Comparison of ENCODE assay signal across 8 cellular contexts in genomic region chr4:145618912-145619638, GRCh38. TPM values are rescaled to one million over a fixed set of nuclear protein-coding genes. Genes with fewer than 3 reads are reported as not detected.
DNase-seq lines count a peak whose midpoint lies in the region; ATAC-seq lines count a peak whose summit lies in the region.

MMAA (plus strand) TSS chr4:145619385; CDS start chr4:145639140, 19,755 bp downstream.

- DNase-seq in COR-L47 (lab: John Stamatoyannopoulos, UW) (peak; percentile 93), HS-27A (ENCODE audit: low read depth) (peak; percentile 88), NOMO-1 treated with DMSO at 0.1 percent for 48 hours (lab: John Stamatoyannopoulos, UW; ENCODE audit: unreplicated experiment) (peak; percentile 87)
- DNase-seq in activated CD8-positive, alpha-beta memory T cell treated with anti-CD3 and anti-CD28 coated beads, Interleukin-2, amount 10 ng/mL, durations not matched to agents 7 days and 5 days = peak; percentile 96
- DNase-seq in stimulated activated CD8-positive, alpha-beta memory T cell treated with anti-CD3 and anti-CD28 coated beads, Interleukin-15, amount 100 ng/mL, for 4 hours (ENCODE audit: low read depth in 2 of 2) = peak; percentile 92 to 94

- H3K4me3 ChIP-seq in endocrine pancreas (ENCODE audit: control insufficient read depth, insufficient read depth, low read length) (peak within 1 kb of the TSS; percentile 89), mesodermal cell (ENCODE audit: extremely low read depth, insufficient read depth, low read length, poor library complexity, severe bottlenecking) (peak within 1 kb of the TSS; percentile 75)

- peak within 1 kb of the TSS; percentile 86 for H3K27ac ChIP-seq in mesodermal cell (ENCODE audit: low read depth, low read length, severe bottlenecking)

- peak; percentile 82 for ATAC-seq in GM19467 (IDR thresholded peaks at IDR 0.05; ENCODE audit: unreplicated experiment)
- peak; percentile 97 for ATAC-seq in activated CD8-positive, alpha-beta memory T cell treated with anti-CD3 and anti-CD28 coated beads, Interleukin-2, amount 10 ng/mL, durations not matched to agents 7 days and 5 days

- no peaks in the 10 kb centered on the region for H3K27me3 ChIP-seq in endocrine pancreas (ENCODE audit: control insufficient read depth, insufficient read depth, low read length)

- no peaks in the 10 kb centered on the region for H3K27me3 Mint-ChIP-seq in activated CD8-positive, alpha-beta memory T cell treated with anti-CD3 and anti-CD28 coated beads, Interleukin-2, amount 10 ng/mL, durations not matched to agents 7 days and 5 days

- CTCF ChIA-PET in activated CD8-positive, alpha-beta memory T cell treated with anti-CD3 and anti-CD28 coated beads, Interleukin-2, amount 10 ng/mL, durations not matched to agents 7 days and 5 days (lab: Charles Lee) = interaction anchor here (1.0 to 1.4 kb wide), 4 partner anchors 9 to 904 kb away, joined by 3 read pairs; no protein-coding TSS in a partner anchor

- H3K9ac ChIP-seq in endocrine pancreas (ENCODE audit: control insufficient read depth, insufficient read depth, low read length) = peak within 1 kb of the TSS; percentile 93

- 1% methylated on average over 32 to 33 of the region's 69 CpGs for WGBS in mesodermal cell (ENCODE audit: insufficient coverage in 2 of 2), 2 experiments

- H3K9me3 Mint-ChIP-seq in activated CD8-positive, alpha-beta memory T cell treated with anti-CD3 and anti-CD28 coated beads, Interleukin-2, amount 10 ng/mL, durations not matched to agents 7 days and 5 days (ENCODE audit: low read depth) = peaks cover 3% of the 10 kb centered on the region

- H3K36me3 ChIP-seq in endocrine pancreas (ENCODE audit: control insufficient read depth, insufficient read depth, low read length) = no peaks in the 10 kb centered on the region
- no peaks in the 10 kb centered on the region for H3K36me3 ChIP-seq in mesodermal cell (ENCODE audit: control insufficient read depth, insufficient read depth, low read length)

- H3K4me3 Mint-ChIP-seq in activated CD8-positive, alpha-beta memory T cell treated with anti-CD3 and anti-CD28 coated beads, Interleukin-2, amount 10 ng/mL, durations not matched to agents 7 days and 5 days = peak within 1 kb of the TSS; percentile 97

- peaks cover 17% of the 10 kb centered on the region for H3K36me3 Mint-ChIP-seq in activated CD8-positive, alpha-beta memory T cell treated with anti-CD3 and anti-CD28 coated beads, Interleukin-2, amount 10 ng/mL, durations not matched to agents 7 days and 5 days

- H3K9me3 ChIP-seq in endocrine pancreas (ENCODE audit: control insufficient read depth, low read length) (no peaks in the 10 kb centered on the region), mesodermal cell (ENCODE audit: control insufficient read depth, low read length) (peaks cover 5% of the 10 kb centered on the region)

- peaks cover 8% of the 10 kb centered on the region for H3K4me1 ChIP-seq in endocrine pancreas (ENCODE audit: control insufficient read depth, insufficient read depth, low read length)
- H3K4me1 ChIP-seq in mesodermal cell (ENCODE audit: control insufficient read depth, insufficient read depth, low read length, poor library complexity, severe bottlenecking) = no peaks in the 10 kb centered on the region

- peak within 1 kb of the TSS; percentile 99 for H3K27ac Mint-ChIP-seq in activated CD8-positive, alpha-beta memory T cell treated with anti-CD3 and anti-CD28 coated beads, Interleukin-2, amount 10 ng/mL, durations not matched to agents 7 days and 5 days

- H3K4me1 Mint-ChIP-seq in activated CD8-positive, alpha-beta memory T cell treated with anti-CD3 and anti-CD28 coated beads, Interleukin-2, amount 10 ng/mL, durations not matched to agents 7 days and 5 days = peaks cover 40% of the 10 kb centered on the region

RNA-seq across cellular contexts. Expression of gene MMAA, which starts in this region (rescaled TPM):
- 10 to 100 TPM; 12.0 to 13.5 TPM for total RNA-seq in activated CD8-positive, alpha-beta memory T cell treated with anti-CD3 and anti-CD28 coated beads, Interleukin-2, amount 10 ng/mL, durations not matched to agents 7 days and 5 days
- 3.0 TPM for polyA plus RNA-seq in mesodermal cell (2013, experiment 1 of 2)
- 2.2 TPM for polyA plus RNA-seq in mesodermal cell (2013, experiment 2 of 2)

Comparison
In these comparisons a context has a peak if more than half of its experiments do, and no peak if none do; other contexts are left out.
1. Peak in every context shown above with its lines: DNase-seq, ATAC-seq, H3K4me3 ChIP-seq and H3K27ac ChIP-seq.